Comparison of ENCODE assay signal across 1 cellular context in the genomic region with DNA sequence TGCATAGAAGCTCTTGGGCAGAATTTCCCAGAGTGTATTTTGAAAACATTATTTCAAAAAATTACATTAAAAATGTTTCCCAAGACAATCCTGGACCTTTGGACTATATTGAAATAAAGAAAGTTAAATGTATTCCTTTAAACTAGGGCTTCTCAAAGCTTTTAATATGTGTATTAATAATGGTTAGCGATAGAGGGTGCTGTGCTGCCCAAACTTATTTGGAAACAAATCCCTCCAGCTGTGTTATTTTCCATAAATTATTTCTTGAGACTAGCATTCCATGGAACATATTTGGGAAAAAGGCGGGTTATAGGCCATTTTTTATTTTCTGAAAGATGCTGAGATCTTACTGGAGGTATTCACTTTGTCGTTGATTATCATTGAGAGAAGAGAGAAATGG.
TF ChIP-seq lines count a peak whose summit lies in the region.

No MANE protein-coding gene starts in this region.

TF ChIP-seq in IMR-90, 13 proteins besides CTCF, POLR2A, EP300 and RAD21 (continued from another document):
- TF ChIP-seq, protein P1, sequence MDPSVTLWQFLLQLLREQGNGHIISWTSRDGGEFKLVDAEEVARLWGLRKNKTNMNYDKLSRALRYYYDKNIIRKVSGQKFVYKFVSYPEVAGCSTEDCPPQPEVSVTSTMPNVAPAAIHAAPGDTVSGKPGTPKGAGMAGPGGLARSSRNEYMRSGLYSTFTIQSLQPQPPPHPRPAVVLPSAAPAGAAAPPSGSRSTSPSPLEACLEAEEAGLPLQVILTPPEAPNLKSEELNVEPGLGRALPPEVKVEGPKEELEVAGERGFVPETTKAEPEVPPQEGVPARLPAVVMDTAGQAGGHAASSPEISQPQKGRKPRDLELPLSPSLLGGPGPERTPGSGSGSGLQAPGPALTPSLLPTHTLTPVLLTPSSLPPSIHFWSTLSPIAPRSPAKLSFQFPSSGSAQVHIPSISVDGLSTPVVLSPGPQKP (IDR thresholded peaks at IDR 0.05; ENCODE audit: borderline replicate concordance, low read depth, low read length) = no peak
- no peak for TF ChIP-seq RCOR1 (IDR thresholded peaks at IDR 0.05; ENCODE audit: insufficient replicate concordance, low read length)
